Comparison of ENCODE assay signal across 8 cellular contexts in genomic region chr5:178113841-178114324, GRCh38. TPM values are rescaled to one million over a fixed set of nuclear protein-coding genes. Genes with fewer than 3 reads are reported as not detected.
DNase-seq lines count a peak whose midpoint lies in the region; ATAC-seq, FAIRE-seq and TF ChIP-seq lines count a peak whose summit lies in the region.

No MANE protein-coding gene starts in this region.

- no peak for TF ChIP-seq RAD21 in GM12878 (IDR thresholded peaks at IDR 0.05; ENCODE audit: insufficient read depth, low read depth, low read length)

- in situ Hi-C loops in GM12878 (cut with MboI), result loop anchor here (10.0 kb wide), 1 partner anchor 1441 kb away; the partner anchor contains the start of gene RUFY1

- TF ChIP-seq CTCF in DND-41 (IDR thresholded peaks at IDR 0.05; ENCODE audit: borderline replicate concordance, extremely low read depth, low read length, poor library complexity, severe bottlenecking) (no peak), GM12878 (IDR thresholded peaks at IDR 0.05 in 2 of 3, conservative IDR thresholded peaks at IDR 0.05 in 1 of 3; ENCODE audit: control insufficient read depth in 2 of 3, extremely low read depth in 1 of 3, insufficient read depth in 1 of 3, low read depth in 3 of 3, low read length in 3 of 3) (no peak), lung (IDR thresholded peaks at IDR 0.05; ENCODE audit: control extremely low read depth, extremely low read depth) (no peak)

- no peak for ATAC-seq in DND-41 (ENCODE audit: insufficient read depth, low read depth)
- peak; percentile 35 for ATAC-seq in GM12878
- ATAC-seq in lung (ENCODE audit: insufficient read depth, low FRiP score), result peak; percentile 25

- H3K4me3 ChIP-seq in DND-41 (ENCODE audit: low read depth in 1 of 2, low read length in 2 of 2) (peak overlapping the region in 1 of 2 experiments; percentile 50; a peak in 2 of 4 replicates), HUES48 (ENCODE audit: low read depth, low read length) (peak overlapping the region; percentile 97), GM12878 (peak overlapping the region; percentile 88), lung (peak overlapping the region; percentile 74)

- BruUV-seq in GM12878 (replicated peaks; lab: Mats Ljungman, UMichigan), result no TSS peak

- H2AFZ ChIP-seq in DND-41 (ENCODE audit: low read depth, low read length) (no peak overlapping the region), GM12878 (ENCODE audit: control insufficient read depth, low read depth, low read length) (peak overlapping the region; percentile 73)

- peaks cover 5% of the 10 kb centered on the region for H3K9me3 ChIP-seq in DND-41 (ENCODE audit: insufficient read depth, low read length, severe bottlenecking)
- H3K9me3 ChIP-seq in HUES48 (ENCODE audit: control insufficient read depth, insufficient read depth, low read length), result no peaks in the 10 kb centered on the region
- H3K9me3 ChIP-seq in GM12878 (replicated peaks; ENCODE audit: control insufficient read depth, insufficient read depth, low read length), result no peaks in the 10 kb centered on the region
- H3K9me3 ChIP-seq in lung (ENCODE audit: control insufficient read depth in 2 of 2, insufficient read depth in 1 of 2, low read length in 1 of 2), result no peaks in the 10 kb centered on the region

- H3K27me3 ChIP-seq in DND-41 (ENCODE audit: insufficient read depth, low read length, poor library complexity) (peaks cover 50% of the 10 kb centered on the region), HUES48 (ENCODE audit: control insufficient read depth, insufficient read depth, low read length) (no peaks in the 10 kb centered on the region), GM12878 (replicated peaks in 1 of 2; ENCODE audit: control insufficient read depth in 2 of 2, insufficient read depth in 2 of 2, low read length in 1 of 2) (no peaks in the 10 kb centered on the region), lung (ENCODE audit: control insufficient read depth, insufficient read depth) (no peaks in the 10 kb centered on the region)

- H4K20me1 ChIP-seq in DND-41 (ENCODE audit: insufficient read depth, low read length) (peaks cover 7% of the 10 kb centered on the region), GM12878 (ENCODE audit: control insufficient read depth, insufficient read depth) (no peaks in the 10 kb centered on the region)

- RAD21 ChIA-PET in GM12878 (lab: Charles Lee; ENCODE audit: unreplicated experiment), result interaction anchor here (1.0 to 1.1 kb wide), 2 partner anchors 17 to 23 kb away, joined by 4 read pairs; no protein-coding TSS in a partner anchor

- intact Hi-C loops in GM12878 (cut with micrococcal nuclease; ENCODE audit: unreplicated experiment), result loop anchor here (5.0 to 10.0 kb wide), 2 partner anchors 37 to 1579 kb away; partner anchors contain the start of gene RNF44

- WGBS in GM12878 (ENCODE audit: insufficient coverage, insufficient replicate concordance, low lambda C conversion rate, missing lambda C conversion rate), result under 1% methylated on average over 34 of the region's 41 CpGs
- 1% methylated on average over 21 to 41 of the region's 41 CpGs for WGBS in lung, 2 donors

- CTCF ChIA-PET in GM12878 (lab: Yijun Ruan, JAX), result interaction anchor here (0.6 kb wide), 1 partner anchor 16 kb away, joined by 3 read pairs; no protein-coding TSS in a partner anchor

- H3K9ac ChIP-seq in DND-41 (ENCODE audit: low read depth, low read length) (peak overlapping the region; percentile 15; the same call in 1 of the 2 replicates), HUES48 (ENCODE audit: low read depth, low read length) (peak overlapping the region; percentile 64), GM12878 (ENCODE audit: control insufficient read depth, insufficient read depth, low read length) (peak overlapping the region; percentile 70)

- H3K79me2 ChIP-seq in DND-41 (ENCODE audit: insufficient read depth, low read length), result no peaks in the 10 kb centered on the region
- H3K79me2 ChIP-seq in GM12878 (ENCODE audit: control insufficient read depth, insufficient read depth, low read length), result peaks cover 50% of the 10 kb centered on the region

- no peak for TF ChIP-seq EP300 in GM12878 (IDR thresholded peaks at IDR 0.05; ENCODE audit: borderline replicate concordance in 1 of 2, control insufficient read depth in 1 of 2, low read depth in 2 of 2, low read length in 2 of 2)

- peak overlapping the region; percentile 65 for H3K4me2 ChIP-seq in DND-41 (ENCODE audit: insufficient read depth, low read length)
- H3K4me2 ChIP-seq in GM12878 (ENCODE audit: control insufficient read depth, insufficient read depth), result peak overlapping the region; percentile 84

- H3K27ac ChIP-seq in DND-41 (ENCODE audit: low read length), result no peak overlapping the region
- H3K27ac ChIP-seq in HUES48 (ENCODE audit: low read depth, low read length), result peak overlapping the region; percentile 92
- peak overlapping the region; percentile 72 for H3K27ac ChIP-seq in GM12878 (ENCODE audit: control insufficient read depth, insufficient read depth)
- H3K27ac ChIP-seq in lung (ENCODE audit: low read depth in 1 of 2, low read length in 1 of 2), result peak overlapping the region; percentile 67 to 73

- SMC1A ChIA-PET in GM12878 (lab: Charles Lee; ENCODE audit: uncharacterized antibody, unreplicated experiment), result no interaction called here

- POLR2A ChIA-PET in GM12878 (lab: Charles Lee), result interaction anchor here (0.6 to 1.2 kb wide), 4 partner anchors 8 to 811 kb away, joined by 3 read pairs; partner anchors contain the start of genes PRELID1 and RAB24

- no peak for FAIRE-seq in GM12878 (lab: Jason Lieb, UNC)

- H3K4me1 ChIP-seq in DND-41 (ENCODE audit: insufficient read depth, low read length), result peaks cover 44% of the 10 kb centered on the region
- peaks cover 26% of the 10 kb centered on the region for H3K4me1 ChIP-seq in HUES48 (ENCODE audit: control insufficient read depth, insufficient read depth, low read length)
- peaks cover 33% of the 10 kb centered on the region for H3K4me1 ChIP-seq in GM12878 (ENCODE audit: control insufficient read depth, insufficient read depth, low read length)
- H3K4me1 ChIP-seq in lung (ENCODE audit: control insufficient read depth in 2 of 2, insufficient read depth in 2 of 2, low read length in 2 of 2), result peaks cover 0 to 16% of the 10 kb centered on the region in 2 donors

- DNase-seq in DND-41 (no peak), GM12878 (ENCODE audit: low read depth, low spot score) (no peak), lung (ENCODE audit: low spot score) (no peak), DMS114 treated with DMSO at 0.1 percent for 48 hours (lab: John Stamatoyannopoulos, UW; ENCODE audit: unreplicated experiment) (no peak), MV-4-11 (lab: John Stamatoyannopoulos, UW) (no peak), activated gamma-delta T cell (lab: John Stamatoyannopoulos, UW) (no peak), LoVo (ENCODE audit: low spot score) (no peak)

- no peak for TF ChIP-seq POLR2A in GM12878 (IDR thresholded peaks at IDR 0.05; ENCODE audit: low read depth, low read length)

- H3K36me3 ChIP-seq in DND-41 (ENCODE audit: insufficient read depth, low read length) (no peaks in the 10 kb centered on the region), HUES48 (ENCODE audit: control insufficient read depth, insufficient read depth, low read length) (no peaks in the 10 kb centered on the region), GM12878 (ENCODE audit: control insufficient read depth in 2 of 2, insufficient read depth in 2 of 2, low read length in 1 of 2) (no peaks in the 10 kb centered on the region), lung (ENCODE audit: control insufficient read depth in 2 of 2, insufficient read depth in 2 of 2, low read length in 2 of 2) (no peaks in the 10 kb centered on the region)

RNA-seq across cellular contexts. Expression of gene N4BP3, which starts 0.6 kb away (rescaled TPM):
- total RNA-seq in GM12878 (2013; cell fraction: nucleolus; rRNA removed), result 49.3 and 55.0 TPM in 2 replicates
- 10.0 and 10.2 TPM in 2 replicates for total RNA-seq in GM12878 (2014; rRNA removed)
- 3.9 and 4.0 TPM in 2 replicates for total RNA-seq in GM12878 (2014; rRNA removed; fragmentation: Illumina TruSeq; extraction: Trizol)
- total RNA-seq in GM12878 (2021), result 11.4 and 13.0 TPM in 2 replicates
- 1.4 TPM for polyA plus RNA-seq in GM12878 (2011; ENCODE audit: low read depth)
- polyA plus RNA-seq in GM12878 (2011; rRNA removed), result 4.6 and 8.3 TPM in 2 replicates
- 10.4 and 11.5 TPM in 2 replicates for polyA plus RNA-seq in GM12878 (2011; cell fraction: cytosol; rRNA removed)
- polyA plus RNA-seq in GM12878 (2011; cell fraction: nucleus; rRNA removed), result 29.0 and 31.8 TPM in 2 replicates
- polyA plus RNA-seq in GM12878 (2012), result 3.5 and 6.0 TPM in 2 replicates
- polyA plus RNA-seq in GM12878 (2014; fragmentation: Illumina TruSeq; extraction: Trizol), result 1.3 and 2.5 TPM in 2 replicates
- polyA plus RNA-seq in GM12878 (2014; fragmentation: Nextera tagmentation; extraction: Ambion mirVana), result under 1 TPM; 0.06 to 0.27 TPM
- polyA plus RNA-seq in GM12878 (2014; rRNA removed), result 9.3 and 10.3 TPM in 2 replicates
- 1 to 10 TPM; 3.7 to 4.6 TPM for polyA plus RNA-seq in GM12878 (2016; fragmentation: Nextera tagmentation; extraction: Ambion mirVana)
- 5.0 and 14.3 TPM in 2 replicates for polyA minus RNA-seq in GM12878 (2011; rRNA and poly(A)+ RNA removed)
- polyA minus RNA-seq in GM12878 (2011; cell fraction: cytosol; rRNA and poly(A)+ RNA removed), result 5.1 and 6.3 TPM in 2 replicates
- 12.8 and 16.0 TPM in 2 replicates for polyA minus RNA-seq in GM12878 (2011; cell fraction: nucleus; rRNA and poly(A)+ RNA removed)
- total RNA-seq in lung, result 10 to 100 TPM; 10.9 to 11.4 TPM
- 1 to 10 TPM; 6.1 to 6.3 TPM for polyA plus RNA-seq in lung

RNA-seq across cellular contexts. Expression of gene RMND5B, which starts 16.9 kb away (rescaled TPM):
- 42.9 and 49.4 TPM in 2 replicates for total RNA-seq in GM12878 (2013; cell fraction: nucleolus; rRNA removed)
- 25.8 and 27.6 TPM in 2 replicates for total RNA-seq in GM12878 (2014; rRNA removed)
- 16.7 and 16.8 TPM in 2 replicates for total RNA-seq in GM12878 (2014; rRNA removed; fragmentation: Illumina TruSeq; extraction: Trizol)
- total RNA-seq in GM12878 (2021), result 37.5 and 39.6 TPM in 2 replicates
- 11.3 TPM for polyA plus RNA-seq in GM12878 (2011; ENCODE audit: low read depth)
- polyA plus RNA-seq in GM12878 (2011; rRNA removed), result 20.0 and 34.3 TPM in 2 replicates
- polyA plus RNA-seq in GM12878 (2011; cell fraction: cytosol; rRNA removed), result 43.0 and 46.1 TPM in 2 replicates
- 62.1 and 65.1 TPM in 2 replicates for polyA plus RNA-seq in GM12878 (2011; cell fraction: nucleus; rRNA removed)
- 23.8 and 24.3 TPM in 2 replicates for polyA plus RNA-seq in GM12878 (2012)
- polyA plus RNA-seq in GM12878 (2014; fragmentation: Illumina TruSeq; extraction: Trizol), result 11.2 and 19.0 TPM in 2 replicates
- polyA plus RNA-seq in GM12878 (2014; fragmentation: Nextera tagmentation; extraction: Ambion mirVana), result 1 to 10 TPM; 1.6 to 4.0 TPM
- 36.2 and 39.5 TPM in 2 replicates for polyA plus RNA-seq in GM12878 (2014; rRNA removed)
- polyA plus RNA-seq in GM12878 (2016; fragmentation: Nextera tagmentation; extraction: Ambion mirVana), result 10 to 100 TPM; 50.4 to 50.7 TPM
- 38.7 and 46.0 TPM in 2 replicates for polyA minus RNA-seq in GM12878 (2011; rRNA and poly(A)+ RNA removed)
- polyA minus RNA-seq in GM12878 (2011; cell fraction: cytosol; rRNA and poly(A)+ RNA removed), result 12.4 and 14.0 TPM in 2 replicates
- 20.8 and 39.0 TPM in 2 replicates for polyA minus RNA-seq in GM12878 (2011; cell fraction: nucleus; rRNA and poly(A)+ RNA removed)
- 10 to 100 TPM; 24.4 to 46.1 TPM for total RNA-seq in lung
- polyA plus RNA-seq in lung, result 10 to 100 TPM; 33.6 to 38.7 TPM

RNA-seq across cellular contexts. Expression of gene NHP2, which starts 39.8 kb away (rescaled TPM):
- 53.0 and 54.1 TPM in 2 replicates for total RNA-seq in GM12878 (2013; cell fraction: nucleolus; rRNA removed)
- total RNA-seq in GM12878 (2014; rRNA removed), result 284 and 305 TPM in 2 replicates
- 132 and 163 TPM in 2 replicates for total RNA-seq in GM12878 (2014; rRNA removed; fragmentation: Illumina TruSeq; extraction: Trizol)
- total RNA-seq in GM12878 (2021), result 233 TPM in 2 replicates
- polyA plus RNA-seq in GM12878 (2011; ENCODE audit: low read depth), result 141 TPM
- polyA plus RNA-seq in GM12878 (2011; rRNA removed), result 112 and 130 TPM in 2 replicates
- polyA plus RNA-seq in GM12878 (2011; cell fraction: cytosol; rRNA removed), result 200 and 227 TPM in 2 replicates
- polyA plus RNA-seq in GM12878 (2011; cell fraction: nucleus; rRNA removed), result 129 and 130 TPM in 2 replicates
- polyA plus RNA-seq in GM12878 (2012), result 153 and 166 TPM in 2 replicates
- polyA plus RNA-seq in GM12878 (2014; fragmentation: Illumina TruSeq; extraction: Trizol), result 46.4 and 97.3 TPM in 2 replicates
- 100 to 1,000 TPM in 1 of 2 experiments, 10 to 100 TPM in 1; 39.2 to 127 TPM for polyA plus RNA-seq in GM12878 (2014; fragmentation: Nextera tagmentation; extraction: Ambion mirVana)
- 277 and 301 TPM in 2 replicates for polyA plus RNA-seq in GM12878 (2014; rRNA removed)
- 100 to 1,000 TPM; 485 to 513 TPM for polyA plus RNA-seq in GM12878 (2016; fragmentation: Nextera tagmentation; extraction: Ambion mirVana)
- polyA minus RNA-seq in GM12878 (2011; rRNA and poly(A)+ RNA removed), result 50.3 and 72.8 TPM in 2 replicates
- polyA minus RNA-seq in GM12878 (2011; cell fraction: cytosol; rRNA and poly(A)+ RNA removed), result 57.3 and 62.9 TPM in 2 replicates
- 35.5 and 50.4 TPM in 2 replicates for polyA minus RNA-seq in GM12878 (2011; cell fraction: nucleus; rRNA and poly(A)+ RNA removed)
- 100 to 1,000 TPM in 1 of 2 donors, 10 to 100 TPM in 1; 64.7 to 136 TPM for total RNA-seq in lung
- polyA plus RNA-seq in lung, result 100 to 1,000 TPM; 127 to 199 TPM

Comparison
In these comparisons a context has a peak if more than half of its experiments do, and no peak if none do; other contexts are left out.
1. H3K9ac ChIP-seq: peak in every context shown above with its lines; median percentile 70 in GM12878; 64 in HUES48; 15 in DND-41.